Comparison of ENCODE assay signal across 2 cellular contexts in the genomic region with DNA sequence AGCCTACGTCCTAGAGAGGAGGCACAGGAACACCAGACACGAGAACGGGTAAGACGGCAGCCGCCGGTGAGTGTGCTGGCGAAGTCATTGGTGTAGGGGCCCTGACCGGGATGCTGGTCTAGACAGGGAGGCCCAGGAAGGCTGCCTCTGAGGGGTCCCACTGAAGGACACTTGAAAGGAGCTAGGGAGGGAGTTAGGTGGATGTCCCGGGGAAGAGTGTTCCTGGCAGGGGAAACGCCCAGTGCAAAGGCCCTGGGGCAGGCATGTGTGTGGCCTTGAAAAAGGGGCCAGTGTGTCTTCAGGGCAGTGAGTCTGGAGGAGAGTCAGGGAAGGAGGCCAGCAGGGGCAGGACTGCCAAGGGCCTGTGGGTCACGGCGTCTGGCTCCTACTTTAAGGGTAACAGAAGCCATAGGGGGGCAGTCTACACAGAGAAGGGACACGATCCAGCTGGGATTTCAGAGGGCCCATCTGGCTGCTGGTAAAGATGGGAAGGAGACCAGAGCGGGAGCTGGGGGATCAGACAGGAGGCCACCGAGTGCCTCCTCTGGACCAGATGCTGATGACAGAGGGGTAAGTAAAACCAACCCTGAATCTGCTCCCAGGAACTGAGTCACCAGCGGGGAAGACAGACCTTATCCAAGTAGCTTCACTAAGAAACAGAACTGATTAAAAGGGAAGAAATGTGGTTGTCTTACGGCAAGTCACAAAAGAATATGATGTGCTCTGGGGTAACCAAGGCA.
TF ChIP-seq lines count a peak whose summit lies in the region.

No MANE protein-coding gene starts in this region.

TF ChIP-seq in SK-N-SH, 30 proteins besides CTCF, POLR2A, EP300 and RAD21 (continued from another document):
- TF ChIP-seq REST (IDR thresholded peaks at IDR 0.05; ENCODE audit: low read depth, low read length) (no peak), POLR2AphosphoS5 (IDR thresholded peaks at IDR 0.05; ENCODE audit: low read depth, low read length) (no peak), MXI1 (IDR thresholded peaks at IDR 0.05; ENCODE audit: low read depth, low read length) (no peak), NRF1 (IDR thresholded peaks at IDR 0.05; ENCODE audit: low read depth, low read length) (no peak), MEF2A (IDR thresholded peaks at IDR 0.05; ENCODE audit: borderline replicate concordance, low read depth) (no peak), SMC3 (IDR thresholded peaks at IDR 0.05; ENCODE audit: low read depth, low read length) (no peak), MAX (IDR thresholded peaks at IDR 0.05; ENCODE audit: low read depth) (no peak)
- TF ChIP-seq, protein P1, sequence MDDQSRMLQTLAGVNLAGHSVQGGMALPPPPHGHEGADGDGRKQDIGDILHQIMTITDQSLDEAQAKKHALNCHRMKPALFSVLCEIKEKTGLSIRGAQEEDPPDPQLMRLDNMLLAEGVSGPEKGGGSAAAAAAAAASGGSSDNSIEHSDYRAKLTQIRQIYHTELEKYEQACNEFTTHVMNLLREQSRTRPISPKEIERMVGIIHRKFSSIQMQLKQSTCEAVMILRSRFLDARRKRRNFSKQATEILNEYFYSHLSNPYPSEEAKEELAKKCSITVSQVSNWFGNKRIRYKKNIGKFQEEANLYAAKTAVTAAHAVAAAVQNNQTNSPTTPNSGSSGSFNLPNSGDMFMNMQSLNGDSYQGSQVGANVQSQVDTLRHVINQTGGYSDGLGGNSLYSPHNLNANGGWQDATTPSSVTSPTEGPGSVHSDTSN (IDR thresholded peaks at IDR 0.05): no peak

TF ChIP-seq in SK-N-SH treated with all-trans-retinoic acid at 6 μM for 48 hours, 23 proteins besides CTCF, POLR2A, EP300 and RAD21 (continued from another document):
- TF ChIP-seq TSHZ2 (CRISPR knock-in tag; IDR thresholded peaks at IDR 0.05) (no peak), TOX (CRISPR knock-in tag; IDR thresholded peaks at IDR 0.05; ENCODE audit: borderline replicate concordance) (no peak), POU6F1 (CRISPR knock-in tag; IDR thresholded peaks at IDR 0.05; ENCODE audit: borderline replicate concordance, low read depth) (no peak), CSRNP3 (CRISPR knock-in tag; IDR thresholded peaks at IDR 0.05) (no peak), RARB (CRISPR knock-in tag; IDR thresholded peaks at IDR 0.05) (no peak), SNAI2 (CRISPR knock-in tag; IDR thresholded peaks at IDR 0.05) (no peak), PATZ1 (CRISPR knock-in tag; IDR thresholded peaks at IDR 0.05; ENCODE audit: borderline replicate concordance) (no peak), PPARA (CRISPR knock-in tag; IDR thresholded peaks at IDR 0.05; ENCODE audit: borderline replicate concordance) (no peak), ESRRG (CRISPR knock-in tag; IDR thresholded peaks at IDR 0.05) (no peak), ZNF8 (CRISPR knock-in tag; IDR thresholded peaks at IDR 0.05) (no peak), OSR1 (CRISPR knock-in tag; IDR thresholded peaks at IDR 0.05) (no peak), ZC3H10 (CRISPR knock-in tag; IDR thresholded peaks at IDR 0.05) (no peak), CSDC2 (CRISPR knock-in tag; IDR thresholded peaks at IDR 0.05) (no peak), ZFP3 (CRISPR knock-in tag; IDR thresholded peaks at IDR 0.05) (no peak), ISL1 (CRISPR knock-in tag; IDR thresholded peaks at IDR 0.05) (no peak), GLIS3 (CRISPR knock-in tag; IDR thresholded peaks at IDR 0.05) (no peak)
